In genomic region chr11:1206391-1207271, GRCh38 we compare ENCODE assay signal across 27 cellular contexts. TPM values are rescaled to one million over a fixed set of nuclear protein-coding genes. Genes with fewer than 3 reads are reported as not detected.
DNase-seq lines count a peak whose midpoint lies in the region; ATAC-seq, FAIRE-seq and TF ChIP-seq lines count a peak whose summit lies in the region.
"Had no signal": no experiment of that assay in that cellular context is flagged by ENCODE, and none has a peak within 500 bp of the region (broad histone marks: within the 10 kb centered on the region; RNA-seq: fewer than 3 reads in every experiment).

No MANE protein-coding gene starts in this region.

- H3K4me2 ChIP-seq in GM23338, result no peak overlapping the region

- H3K79me2 ChIP-seq in GM23338 (replicated peaks; ENCODE audit: insufficient read depth), result no peaks in the 10 kb centered on the region

- no peaks in the 10 kb centered on the region for H3F3A ChIP-seq in GM23338 (replicated peaks; ENCODE audit: low read depth)

- no peak overlapping the region for H2AFZ ChIP-seq in GM23338

- no peaks in the 10 kb centered on the region for H3K36me3 ChIP-seq in NT2/D1 (ENCODE audit: insufficient read depth, insufficient read length, low read length)
- H3K36me3 ChIP-seq in kidney (ENCODE audit: control insufficient read depth in 1 of 2, insufficient read depth in 2 of 2, low read length in 2 of 2), result no peaks in the 10 kb centered on the region
- H3K36me3 ChIP-seq in spleen, result no peaks in the 10 kb centered on the region
- H3K36me3 ChIP-seq in GM23338 (ENCODE audit: insufficient read depth), result no peaks in the 10 kb centered on the region
- H3K36me3 ChIP-seq: colonic mucosa had no signal

- H3K4me1 ChIP-seq in NT2/D1 (ENCODE audit: insufficient read depth, insufficient read length) (peaks cover 15% of the 10 kb centered on the region), kidney (ENCODE audit: control insufficient read depth in 1 of 2, insufficient read depth in 1 of 2, low read depth in 1 of 2, low read length in 2 of 2) (no peaks in the 10 kb centered on the region), spleen (peaks cover 0 to 10% (median 8%) of the 10 kb centered on the region in 6 donors), GM23338 (ENCODE audit: insufficient read depth) (no peaks in the 10 kb centered on the region)

- no peak overlapping the region for H3K27ac Mint-ChIP-seq in activated naive CD4-positive, alpha-beta T cell treated with anti-CD3 and anti-CD28 coated beads for 36 hours
- no peak overlapping the region for H3K27ac Mint-ChIP-seq in GM23338
- H3K27ac Mint-ChIP-seq: activated B cell treated with CpG ODN at 0.5 μM for 24 hours; activated CD4-positive, alpha-beta memory T cell treated with anti-CD3 and anti-CD28 coated beads, Interleukin-2, amount 10 ng/mL, durations not matched to agents 7 days and 5 days; brain; HFFc6; IgD-negative memory B cell; T-helper 1 cell treated with Interleukin-12 subunit alpha and Interleukin-12 subunit beta and Interleukin-4 antibody, amounts not matched to agents 30 μg/mL and 1 μg/mL, for 36 hours had no signal

- WGBS in spleen, 5 donors, result 84 to 93% (median 91%) methylated on average over 27 to 38 of the region's 38 CpGs

- no peak overlapping the region for H3K4me3 ChIP-seq in NT2/D1 (ENCODE audit: insufficient read length, low read depth)
- no peak overlapping the region for H3K4me3 ChIP-seq in kidney (ENCODE audit: low read length in 2 of 2)
- H3K4me3 ChIP-seq in spleen, result no peak overlapping the region
- H3K4me3 ChIP-seq in GM23338, result no peak overlapping the region
- H3K4me3 ChIP-seq: colonic mucosa, mucosa of descending colon had no signal

- peak; percentile 1 for DNase-seq in activated naive CD4-positive, alpha-beta T cell treated with anti-CD3 and anti-CD28 coated beads for 36 hours
- no peak for DNase-seq in activated naive CD4-positive, alpha-beta T cell treated with Interleukin-2 at 50 U/mL for 16 hours
- no peak for DNase-seq in NT2/D1 (ENCODE audit: low read depth, low spot score)
- DNase-seq in kidney, result peak; percentile 73
- DNase-seq in spleen, result peak; percentile 46
- DNase-seq in NCI-H187 (lab: John Stamatoyannopoulos, UW), result no peak
- no peak for DNase-seq in GM23338 (ENCODE audit: low spot score)
- DNase-seq: activated B cell treated with CpG ODN at 0.5 μM for 24 hours; activated CD4-positive, alpha-beta memory T cell treated with anti-CD3 and anti-CD28 coated beads, Interleukin-2, amount 10 ng/mL, durations not matched to agents 7 days and 5 days; activated T-cell treated with anti-CD3 and anti-CD28 coated beads, Interleukin-2, amount 50 U/mL, for 1 hour; C1 segment of cervical spinal cord; HFFc6; NCI-H1417; NCI-H526; stimulated activated CD4-positive, alpha-beta T cell treated with anti-CD3 and anti-CD28 coated beads, Interleukin-12 subunit alpha, Interleukin-12 subunit beta, amount 100 ng/mL, for 4 hours; stimulated activated CD8-positive, alpha-beta memory T cell treated with anti-CD3 and anti-CD28 coated beads, Interleukin-4, amount 100 ng/mL, for 48 hours had no signal

- no peaks in the 10 kb centered on the region for H4K20me1 ChIP-seq in GM23338 (replicated peaks; ENCODE audit: insufficient read depth)

- peaks cover 14% of the 10 kb centered on the region for H3K9me3 ChIP-seq in NT2/D1 (ENCODE audit: insufficient read depth, low read length)
- peaks cover 3 to 5% of the 10 kb centered on the region in 2 donors for H3K9me3 ChIP-seq in kidney (ENCODE audit: control insufficient read depth in 1 of 2, low read length in 2 of 2)
- H3K9me3 ChIP-seq in spleen, result peaks cover under 1 to 23% (median 15%) of the 10 kb centered on the region in 8 donors
- H3K9me3 ChIP-seq: colonic mucosa had no signal

- no peaks in the 10 kb centered on the region for H3K9me2 ChIP-seq in GM23338 (ENCODE audit: insufficient read depth)

- H3K9ac ChIP-seq in NT2/D1 (ENCODE audit: insufficient read length, low read depth), result peak overlapping the region; percentile 47
- no peak overlapping the region for H3K9ac ChIP-seq in kidney (ENCODE audit: low read length in 2 of 2)

- no peaks in the 10 kb centered on the region for H3K4me1 Mint-ChIP-seq in activated naive CD4-positive, alpha-beta T cell treated with anti-CD3 and anti-CD28 coated beads for 36 hours (ENCODE audit: low read depth)
- H3K4me1 Mint-ChIP-seq in GM23338, result no peaks in the 10 kb centered on the region; the same call in 2 of the 3 replicates
- H3K4me1 Mint-ChIP-seq: activated B cell treated with CpG ODN at 0.5 μM for 24 hours; activated CD4-positive, alpha-beta memory T cell treated with anti-CD3 and anti-CD28 coated beads, Interleukin-2, amount 10 ng/mL, durations not matched to agents 7 days and 5 days; brain; neural crest cell had no signal

- peaks cover 2% of the 10 kb centered on the region for H3K36me3 Mint-ChIP-seq in activated naive CD4-positive, alpha-beta T cell treated with anti-CD3 and anti-CD28 coated beads for 36 hours (ENCODE audit: low read depth)
- peaks cover 7% of the 10 kb centered on the region; the same call in 1 of the 3 replicates for H3K36me3 Mint-ChIP-seq in GM23338 (ENCODE audit: low read depth)
- H3K36me3 Mint-ChIP-seq: brain had no signal

- no peak overlapping the region for H3K4me3 Mint-ChIP-seq in activated naive CD4-positive, alpha-beta T cell treated with anti-CD3 and anti-CD28 coated beads for 36 hours
- no peak overlapping the region for H3K4me3 Mint-ChIP-seq in GM23338
- H3K4me3 Mint-ChIP-seq: activated B cell treated with CpG ODN at 0.5 μM for 24 hours; activated CD4-positive, alpha-beta memory T cell treated with anti-CD3 and anti-CD28 coated beads, Interleukin-2, amount 10 ng/mL, durations not matched to agents 7 days and 5 days; brain; HFFc6; IgD-negative memory B cell; neural crest cell; T-helper 1 cell treated with Interleukin-12 subunit alpha and Interleukin-12 subunit beta and Interleukin-4 antibody, amounts not matched to agents 30 μg/mL and 1 μg/mL, for 36 hours had no signal

- H3K27me3 ChIP-seq in NT2/D1 (ENCODE audit: insufficient read depth, insufficient read length) (peaks cover 15% of the 10 kb centered on the region), spleen (replicated peaks in 1 of 7) (peaks cover 0 to 33% (median 10%) of the 10 kb centered on the region in 7 donors), GM23338 (ENCODE audit: insufficient read depth) (no peaks in the 10 kb centered on the region)
- H3K27me3 ChIP-seq: colonic mucosa had no signal

- peaks cover 11% of the 10 kb centered on the region for H3K9me3 Mint-ChIP-seq in activated naive CD4-positive, alpha-beta T cell treated with anti-CD3 and anti-CD28 coated beads for 36 hours
- peaks cover 26% of the 10 kb centered on the region for H3K9me3 Mint-ChIP-seq in GM23338

- intact Hi-C loops in activated naive CD4-positive, alpha-beta T cell treated with anti-CD3 and anti-CD28 coated beads for 36 hours (cut with micrococcal nuclease), result no loop called here
- intact Hi-C loops in kidney (cut with DNase I) (no loop called here), spleen (cut with DNase I; ENCODE audit: low total_unique reads) (loop anchor here (10.0 kb wide), 1 partner anchor 368 kb away; the partner anchor contains the start of gene DUSP8)

- no peak for TF ChIP-seq POLR2A in spleen (IDR thresholded peaks at IDR 0.05)

- ATAC-seq in GM23338, result no peak
- no peak for ATAC-seq in HG02763 (IDR thresholded peaks at IDR 0.05; ENCODE audit: unreplicated experiment)
- ATAC-seq: mucosa of descending colon had no signal

- H3K27ac ChIP-seq in kidney (ENCODE audit: low read depth in 2 of 2, low read length in 2 of 2) (no peak overlapping the region), spleen (no peak overlapping the region), GM23338 (ENCODE audit: low read depth) (no peak overlapping the region)
- H3K27ac ChIP-seq: colonic mucosa, HL-60 had no signal

- TF ChIP-seq CTCF in kidney (IDR thresholded peaks at IDR 0.05; ENCODE audit: borderline replicate concordance, extremely low read depth, insufficient read depth) (no peak), spleen (IDR thresholded peaks at IDR 0.05 in 8 of 11, conservative IDR thresholded peaks at IDR 0.05 in 3 of 11) (no peak), GM23338 (conservative IDR thresholded peaks at IDR 0.05; ENCODE audit: low read depth in 2 of 2) (no peak)

- CTCF ChIA-PET in activated naive CD4-positive, alpha-beta T cell treated with anti-CD3 and anti-CD28 coated beads for 36 hours (lab: Charles Lee), result interaction anchor here (0.6 kb wide), 1 partner anchor 113 kb away, joined by 4 read pairs; no protein-coding TSS in a partner anchor

- FAIRE-seq in kidney (lab: Jason Lieb, UNC), result no peak

- H3K27me3 Mint-ChIP-seq in activated naive CD4-positive, alpha-beta T cell treated with anti-CD3 and anti-CD28 coated beads for 36 hours (ENCODE audit: low read depth), result peaks cover 7% of the 10 kb centered on the region
- peaks cover 11% of the 10 kb centered on the region for H3K27me3 Mint-ChIP-seq in GM23338 (ENCODE audit: insufficient read depth, low read depth, poor library complexity)

TF ChIP-seq in GM23338, 12 proteins besides CTCF, POLR2A, EP300 and RAD21 (continues in another document):
- TF ChIP-seq CREB1 (CRISPR knock-in tag; IDR thresholded peaks at IDR 0.05; ENCODE audit: low read depth) (no peak), ZNF114 (CRISPR knock-in tag; IDR thresholded peaks at IDR 0.05) (no peak)

RNA-seq across cellular contexts. Expression of gene MUC5B, which starts 16.2 kb away (rescaled TPM):
- not detected for total RNA-seq in activated naive CD4-positive, alpha-beta T cell treated with anti-CD3 and anti-CD28 coated beads for 36 hours
- 0.38 TPM for total RNA-seq in kidney
- not detected for polyA plus RNA-seq in kidney (ENCODE audit: insufficient read depth, low read depth, low replicate concordance)
- under 1 TPM in 1 of 7 donors, not detected in 6; 0.09 TPM for total RNA-seq in spleen
- under 1 TPM in 2 of 3 donors, not detected in 1; under 0.01 TPM for polyA plus RNA-seq in spleen
- total RNA-seq in GM23338 (2014; rRNA removed; shearing (Covaris generic)), result 0.90 TPM in 1 of 2 replicates, not detected in the other
- polyA plus RNA-seq in GM23338 (2016; fragmentation: Nextera tagmentation; extraction: Ambion mirVana), result 0.05 and 0.18 TPM in 2 replicates
- total RNA-seq: A673; activated B cell treated with CpG ODN at 0.5 μM for 24 hours; activated CD4-positive, alpha-beta memory T cell treated with anti-CD3 and anti-CD28 coated beads, Interleukin-2, amount 10 ng/mL, durations not matched to agents 7 days and 5 days; HFFc6; M059J; subcutaneous adipose tissue had no signal
- polyA plus RNA-seq: IgD-negative memory B cell had no signal

RNA-seq across cellular contexts. Expression of gene MUC5AC, which starts 48.9 kb away (rescaled TPM):
- not detected for total RNA-seq in activated naive CD4-positive, alpha-beta T cell treated with anti-CD3 and anti-CD28 coated beads for 36 hours
- 0.03 TPM for total RNA-seq in kidney
- polyA plus RNA-seq in kidney (ENCODE audit: insufficient read depth, low read depth, low replicate concordance), result not detected
- not detected for total RNA-seq in spleen
- under 1 TPM in 2 of 3 donors, not detected in 1; under 0.01 TPM for polyA plus RNA-seq in spleen
- not detected in 2 replicates for total RNA-seq in GM23338 (2014; rRNA removed; shearing (Covaris generic))
- not detected in 2 replicates for polyA plus RNA-seq in GM23338 (2016; fragmentation: Nextera tagmentation; extraction: Ambion mirVana)
- total RNA-seq: A673; activated B cell treated with CpG ODN at 0.5 μM for 24 hours; activated CD4-positive, alpha-beta memory T cell treated with anti-CD3 and anti-CD28 coated beads, Interleukin-2, amount 10 ng/mL, durations not matched to agents 7 days and 5 days; HFFc6; M059J; neural crest cell; subcutaneous adipose tissue had no signal
- polyA plus RNA-seq: IgD-negative memory B cell had no signal

Comparison
In these comparisons a context has a peak if more than half of its experiments do, and no peak if none do; other contexts are left out.
1. DNase-seq: peak in activated naive CD4-positive, alpha-beta T cell treated with anti-CD3 and anti-CD28 coated beads for 36 hours (single experiment), kidney (single experiment) and spleen (single experiment); none in activated naive CD4-positive, alpha-beta T cell treated with Interleukin-2 at 50 U/mL for 16 hours (single experiment), NT2/D1 (single experiment), NCI-H187 (0 of 2) and GM23338 (single experiment).